8 cellular contexts compared by ENCODE assay signal in genomic region chr22:39013923-39014722, GRCh38. TPM values are rescaled to one million over a fixed set of nuclear protein-coding genes. Genes with fewer than 3 reads are reported as not detected.
DNase-seq lines count a peak whose midpoint lies in the region; ATAC-seq and TF ChIP-seq lines count a peak whose summit lies in the region.

APOBEC3C (plus strand) TSS chr22:39014257; CDS start chr22:39014363, 106 bp downstream.

- H3K4me3 ChIP-seq in AG04449 (ENCODE audit: low read depth, low read length) (peak within 1 kb of the TSS; percentile 71), testis (peak within 1 kb of the TSS; percentile 55 to 74)

- DNase-seq in AG04449 (ENCODE audit: low read depth, low spot score) (peak; percentile 58), SHP77 treated with DMSO at 0.1 percent for 48 hours (lab: John Stamatoyannopoulos, UW) (peak; percentile 24), foreskin keratinocyte (peak; percentile 55 to 76), omental fat pad (ENCODE audit: low spot score) (peak; percentile 58), testis (peak; percentile 96)
- peak; percentile 69 for DNase-seq in activated T-helper 9 cell treated with anti-CD3 and anti-CD28 coated beads, Interleukin-2, amount 50 U/mL, for 16 hours (ENCODE audit: low read depth)

- POLR2A ChIA-PET in AG04449 (lab: Yijun Ruan, JAX), result interaction anchor here (0.5 kb wide), 1 partner anchor 21 kb away, joined by 3 read pairs; no protein-coding TSS in a partner anchor

- 17 to 48% methylated on average over 13 to 18 of the region's 18 CpGs for WGBS in testis, 2 donors

- CTCF ChIA-PET in AG04449 (lab: Yijun Ruan, JAX), result interaction anchor here (1.2 to 3.7 kb wide), 3 partner anchors 11 to 144 kb away, joined by 6 to 25 read pairs (median 6); partner anchors contain the start of gene CBX6

- H3K27ac ChIP-seq in foreskin keratinocyte (peak within 1 kb of the TSS; percentile 37), testis (peak within 1 kb of the TSS; percentile 88 to 89)

- intact Hi-C loops in testis (cut with DNase I; ENCODE audit: low total_unique reads), result no loop called here

- H3K36me3 ChIP-seq in testis (ENCODE audit: low read depth, missing control alignments), result no peaks in the 10 kb centered on the region

- in situ Hi-C loops in GM18951 (cut with MboI; ENCODE audit: low sequenced_read_pairs, unreplicated experiment), result loop anchor here (5.0 to 25.0 kb wide), 2 partner anchors 108 to 298 kb away; partner anchors contain the start of gene RPL3

- ATAC-seq in HG03196 (IDR thresholded peaks at IDR 0.05; ENCODE audit: unreplicated experiment), result peak; percentile 83
- ATAC-seq in foreskin keratinocyte, result peak; percentile 83
- peak; percentile 98 for ATAC-seq in omental fat pad (ENCODE audit: low FRiP score)

- H3K27me3 ChIP-seq in foreskin keratinocyte, result no peaks in the 10 kb centered on the region
- no peaks in the 10 kb centered on the region for H3K27me3 ChIP-seq in testis

- TF ChIP-seq POLR2A in GM18951 (IDR thresholded peaks at IDR 0.05; ENCODE audit: extremely low read depth, insufficient read depth, insufficient read length), result peak; percentile 73
- peak; percentile 62 for TF ChIP-seq POLR2A in testis (IDR thresholded peaks at IDR 0.05)

- TF ChIP-seq CTCF in AG04449 (IDR thresholded peaks at IDR 0.05; ENCODE audit: insufficient read depth, low read length, missing control alignments), result peak; percentile 21
- TF ChIP-seq CTCF in foreskin keratinocyte (conservative IDR thresholded peaks at IDR 0.05), result peak; percentile 60
- no peak for TF ChIP-seq CTCF in omental fat pad (IDR thresholded peaks at IDR 0.05)
- TF ChIP-seq CTCF in testis (IDR thresholded peaks at IDR 0.05), result peak in 1 of 3 experiments; percentile 10

- H3K9me3 ChIP-seq in testis, result no peaks in the 10 kb centered on the region

- H3K4me1 ChIP-seq in foreskin keratinocyte, result no peaks in the 10 kb centered on the region
- H3K4me1 ChIP-seq in testis, result peaks cover 28% of the 10 kb centered on the region

RNA-seq across cellular contexts. Expression of gene APOBEC3C, which starts in this region (rescaled TPM):
- total RNA-seq in foreskin keratinocyte, result 28.0 and 28.9 TPM in 2 replicates
- 67.6 and 70.0 TPM in 2 replicates for polyA plus RNA-seq in foreskin keratinocyte
- 10 to 100 TPM in 1 of 4 donors, 1 to 10 TPM in 3; 5.8 to 11.0 (median 7.8) TPM for total RNA-seq in omental fat pad
- 10 to 100 TPM; 58.4 to 61.3 TPM for total RNA-seq in testis
- 76.6 TPM for polyA plus RNA-seq in testis (ENCODE audit: insufficient read depth, low read depth, low replicate concordance)

Comparison
In these comparisons a context has a peak if more than half of its experiments do, and no peak if none do; other contexts are left out.
1. Peak in every context shown above with its lines: DNase-seq, ATAC-seq, H3K4me3 ChIP-seq and H3K27ac ChIP-seq.
2. DNase-seq: peak in every context shown above with its lines; median percentile 96 in testis; 69 in activated T-helper 9 cell treated with anti-CD3 and anti-CD28 coated beads, Interleukin-2, amount 50 U/mL, for 16 hours; 66 in foreskin keratinocyte; 58 in AG04449; 58 in omental fat pad; 24 in SHP77 treated with DMSO at 0.1 percent for 48 hours.
3. CTCF ChIP-seq: peak in AG04449 (single experiment) and foreskin keratinocyte (single experiment); none in omental fat pad (0 of 3).